ENCODE assay signal across 13 cellular contexts in genomic region chr7:150376560-150376959, GRCh38. TPM values are rescaled to one million over a fixed set of nuclear protein-coding genes. Genes with fewer than 3 reads are reported as not detected.
A peak's percentile ranks its signal among the peaks of the same experiment; 100 is the strongest.
DNase-seq lines count a peak whose midpoint lies in the region; ATAC-seq and TF ChIP-seq lines count a peak whose summit lies in the region.
"Had no signal": no experiment of that assay in that cellular context is flagged by ENCODE, and none has a peak within 500 bp of the region (broad histone marks: within the 10 kb centered on the region; RNA-seq: fewer than 3 reads in every experiment).

No MANE protein-coding gene starts in this region.

- H4K8ac ChIP-seq in IMR-90 (ENCODE audit: low read depth in 2 of 2, low read length in 2 of 2) = no peak overlapping the region

- no peak overlapping the region for H3K4me3 ChIP-seq in CD8-positive, alpha-beta memory T cell (ENCODE audit: low read length)
- H3K4me3 ChIP-seq in IMR-90 (ENCODE audit: insufficient read depth, low read depth, low read length) = no peak overlapping the region
- no peak overlapping the region for H3K4me3 ChIP-seq in colonic mucosa
- no peak overlapping the region for H3K4me3 ChIP-seq in MG63
- no peak overlapping the region for H3K4me3 ChIP-seq in ascending aorta
- H3K4me3 ChIP-seq in mucosa of descending colon = no peak overlapping the region
- H3K4me3 ChIP-seq: thoracic aorta had no signal

- in situ Hi-C loops in IMR-90 (cut with MboI; ENCODE audit: low sequenced_read_pairs) = no loop called here

- TF ChIP-seq RAD21 in IMR-90 (IDR thresholded peaks at IDR 0.05; ENCODE audit: low read length) = no peak

- no peak overlapping the region for H2AFZ ChIP-seq in IMR-90 (replicated peaks; ENCODE audit: low read length, poor library complexity)

- ATAC-seq in IMR-90 (ENCODE audit: low read depth) = no peak
- no peak for ATAC-seq in mucosa of descending colon

- peak overlapping the region in 4 of 7 donors; percentile 36 to 68 (median 54) for H3K4me3 Mint-ChIP-seq in CD8-positive, alpha-beta memory T cell
- H3K4me3 Mint-ChIP-seq in progenitor cell of endocrine pancreas (ENCODE audit: low read depth) = no peak overlapping the region

- no peaks in the 10 kb centered on the region for H3K36me3 ChIP-seq in CD8-positive, alpha-beta memory T cell (ENCODE audit: insufficient read depth, low read length)
- H3K36me3 ChIP-seq in IMR-90 (ENCODE audit: control insufficient read depth, insufficient read depth, low read length) (peaks cover 27% of the 10 kb centered on the region), colonic mucosa (no peaks in the 10 kb centered on the region), MG63 (peaks cover 2% of the 10 kb centered on the region), ascending aorta (peaks cover 20 to 32% of the 10 kb centered on the region in 2 donors), mucosa of descending colon (ENCODE audit: low read depth) (no peaks in the 10 kb centered on the region)

- DNase-seq in CD8-positive, alpha-beta memory T cell = no peak
- DNase-seq in IMR-90 (no peak), colonic mucosa (no peak), progenitor cell of endocrine pancreas (ENCODE audit: low spot score, unreplicated experiment) (no peak), MG63 (no peak), ascending aorta (ENCODE audit: low spot score in 2 of 2) (no peak), NCI-H1105 (lab: John Stamatoyannopoulos, UW) (no peak), mucosa of descending colon (no peak)
- DNase-seq: DMS79, NCI-H2029 had no signal

- H4K91ac ChIP-seq in IMR-90 (ENCODE audit: insufficient read depth, low read depth, low read length) = no peak overlapping the region

- peak overlapping the region in 3 of 8 donors; percentile 37 to 78 (median 65) for H3K27ac Mint-ChIP-seq in CD8-positive, alpha-beta memory T cell
- H3K27ac Mint-ChIP-seq in progenitor cell of endocrine pancreas = peak overlapping the region; percentile 33

- H3K18ac ChIP-seq in IMR-90 (ENCODE audit: low read depth, low read length) = no peak overlapping the region

- no peak overlapping the region for H2AK9ac ChIP-seq in IMR-90 (replicated peaks; ENCODE audit: low read depth, low read length, poor library complexity)

- BruUV-seq in IMR-90 (replicated peaks; lab: Mats Ljungman, UMichigan) = no TSS peak

- no peak overlapping the region for H3K23ac ChIP-seq in IMR-90 (ENCODE audit: low read depth, low read length)

- H3K9ac ChIP-seq in IMR-90 (ENCODE audit: low read depth, low read length) (no peak overlapping the region), colonic mucosa (ENCODE audit: low read depth in 2 of 2, low read length in 2 of 2) (peak overlapping the region in 1 of 2 donors; percentile 67)

- H2BK120ac ChIP-seq in IMR-90 (ENCODE audit: low read depth, low read length) = no peak overlapping the region

- peaks cover 33 to 45% of the 10 kb centered on the region in 2 experiments for H3K79me1 ChIP-seq in IMR-90 (ENCODE audit: low read depth in 1 of 2, low read length in 2 of 2)

- no peak overlapping the region for H2BK15ac ChIP-seq in IMR-90 (ENCODE audit: low read depth, low read length)

- peaks cover 0 to 3% of the 10 kb centered on the region in 2 donors for H3K27me3 Mint-ChIP-seq in CD8-positive, alpha-beta memory T cell
- H3K27me3 Mint-ChIP-seq in progenitor cell of endocrine pancreas = no peaks in the 10 kb centered on the region

- WGBS in IMR-90 (ENCODE audit: extremely low coverage in 2 of 2, insufficient read length in 1 of 2), 2 experiments = 64% methylated on average over 4 of the region's 6 CpGs; no CpG with 5 or more reads in 1 of the 2 experiments

- H3K56ac ChIP-seq in IMR-90 (ENCODE audit: extremely low read depth, insufficient read depth, low read length) = no peak overlapping the region

- dilution Hi-C loops in IMR-90 (cut with HindIII; ENCODE audit: low sequenced_read_pairs, unreplicated experiment) = no loop called here

- peaks cover 12% of the 10 kb centered on the region; the same call in 1 of the 2 replicates for H3K9me1 ChIP-seq in IMR-90 (ENCODE audit: insufficient read depth, low read length)

- CTCF ChIA-PET in CD8-positive, alpha-beta memory T cell (lab: Charles Lee) = interaction anchor here (1.8 to 2.2 kb wide), 2 partner anchors 21 to 30 kb away, joined by 7 read pairs; a partner anchor contains a TSS
- CTCF ChIA-PET in IMR-90 (lab: Yijun Ruan, JAX) = no interaction called here

- POLR2A ChIA-PET in CD8-positive, alpha-beta memory T cell (lab: Charles Lee) = no interaction called here
- POLR2A ChIA-PET in IMR-90 (lab: Charles Lee; ENCODE audit: unreplicated experiment) = no interaction called here

- H2BK5ac ChIP-seq in IMR-90 (ENCODE audit: low read depth, low read length, poor library complexity, severe bottlenecking) = no peak overlapping the region

- no peaks in the 10 kb centered on the region for H3K9me3 Mint-ChIP-seq in CD8-positive, alpha-beta memory T cell
- no peaks in the 10 kb centered on the region for H3K9me3 Mint-ChIP-seq in progenitor cell of endocrine pancreas (ENCODE audit: low read depth)

- TF ChIP-seq POLR2A in IMR-90 (IDR thresholded peaks at IDR 0.05; ENCODE audit: low read depth, low read length) = no peak

- no peak overlapping the region for H2AK5ac ChIP-seq in IMR-90 (ENCODE audit: low read depth, low read length)

- H3K27me3 ChIP-seq in CD8-positive, alpha-beta memory T cell (ENCODE audit: insufficient read depth, low read length, poor library complexity, severe bottlenecking) = no peaks in the 10 kb centered on the region
- H3K27me3 ChIP-seq in IMR-90 (ENCODE audit: control insufficient read depth, insufficient read depth, low read length) (no peaks in the 10 kb centered on the region), colonic mucosa (no peaks in the 10 kb centered on the region), MG63 (no peaks in the 10 kb centered on the region), ascending aorta (no peaks in the 10 kb centered on the region)
- H3K27me3 ChIP-seq: neutrophil had no signal

- peaks cover 0 to 24% (median 0%) of the 10 kb centered on the region in 3 donors for H3K36me3 Mint-ChIP-seq in CD8-positive, alpha-beta memory T cell
- peaks cover 10% of the 10 kb centered on the region for H3K36me3 Mint-ChIP-seq in progenitor cell of endocrine pancreas (ENCODE audit: insufficient read depth)

- H3K4ac ChIP-seq in IMR-90 (ENCODE audit: low read depth, low read length) = 0 out of 2 replicates have a peak overlapping the region, but pooled peaks have one; percentile 6

- peaks cover 3% of the 10 kb centered on the region; the same call in 1 of the 2 replicates for H4K20me1 ChIP-seq in IMR-90 (ENCODE audit: insufficient read depth, low read length)

- no peak overlapping the region for H3K14ac ChIP-seq in IMR-90 (replicated peaks; ENCODE audit: low read depth, low read length)

- H3K4me1 Mint-ChIP-seq in CD8-positive, alpha-beta memory T cell = peaks cover 30 to 49% (median 37%) of the 10 kb centered on the region in 3 donors
- H3K4me1 Mint-ChIP-seq in progenitor cell of endocrine pancreas (ENCODE audit: low read depth) = peaks cover 39% of the 10 kb centered on the region

- peaks cover 34% of the 10 kb centered on the region for H3K4me1 ChIP-seq in CD8-positive, alpha-beta memory T cell (ENCODE audit: insufficient read depth, low read length)
- H3K4me1 ChIP-seq in IMR-90 (ENCODE audit: control insufficient read depth, insufficient read depth, low read length) = peaks cover 8% of the 10 kb centered on the region
- peaks cover 17% of the 10 kb centered on the region for H3K4me1 ChIP-seq in colonic mucosa
- H3K4me1 ChIP-seq in ascending aorta = peaks cover 0 to 6% of the 10 kb centered on the region in 2 donors
- H3K4me1 ChIP-seq in mucosa of descending colon (ENCODE audit: low read depth) = peaks cover 52% of the 10 kb centered on the region

- no peak overlapping the region for H3K27ac ChIP-seq in CD8-positive, alpha-beta memory T cell (ENCODE audit: low read depth, low read length)
- H3K27ac ChIP-seq in IMR-90 (ENCODE audit: insufficient read depth, low read length) (no peak overlapping the region), colonic mucosa (peak overlapping the region; percentile 97), ascending aorta (no peak overlapping the region)
- H3K27ac ChIP-seq: epithelial cell of prostate, thoracic aorta had no signal

- no peak overlapping the region for H3K4me2 ChIP-seq in IMR-90 (ENCODE audit: low read depth, low read length)

- H2BK20ac ChIP-seq in IMR-90 (ENCODE audit: low read depth, low read length) = no peak overlapping the region

- H4K5ac ChIP-seq in IMR-90 (ENCODE audit: low read depth, low read length) = no peak overlapping the region; the same call in 1 of the 2 replicates

- intact Hi-C loops in IMR-90 (cut with micrococcal nuclease) = no loop called here
- intact Hi-C loops in colonic mucosa (cut with DNase I) = no loop called here
- intact Hi-C loops in ascending aorta (cut with DNase I) = loop anchor here (5.0 to 10.0 kb wide), 4 partner anchors 504 to 1112 kb away; partner anchors contain the start of genes ATP6V0E2, ZNF783 and ZNF862
- intact Hi-C loops in mucosa of descending colon (cut with DNase I, micrococcal nuclease) = no loop called here

- H3K9me3 ChIP-seq in CD8-positive, alpha-beta memory T cell (ENCODE audit: low read length) = no peaks in the 10 kb centered on the region
- H3K9me3 ChIP-seq in IMR-90 (ENCODE audit: control insufficient read depth, insufficient read depth, low read length) = no peaks in the 10 kb centered on the region
- H3K9me3 ChIP-seq in colonic mucosa = no peaks in the 10 kb centered on the region
- no peaks in the 10 kb centered on the region for H3K9me3 ChIP-seq in MG63
- H3K9me3 ChIP-seq in ascending aorta = no peaks in the 10 kb centered on the region
- no peaks in the 10 kb centered on the region for H3K9me3 ChIP-seq in mucosa of descending colon
- H3K9me3 ChIP-seq: neutrophil, thoracic aorta had no signal

- TF ChIP-seq CTCF in IMR-90 (conservative IDR thresholded peaks at IDR 0.05; ENCODE audit: low read depth, low read length) = no peak
- TF ChIP-seq CTCF in colonic mucosa (IDR thresholded peaks at IDR 0.05) = no peak
- TF ChIP-seq CTCF in progenitor cell of endocrine pancreas (IDR thresholded peaks at IDR 0.05; ENCODE audit: unreplicated experiment) = no peak
- TF ChIP-seq CTCF in ascending aorta (IDR thresholded peaks at IDR 0.05) = no peak
- TF ChIP-seq CTCF in mucosa of descending colon (IDR thresholded peaks at IDR 0.05) = no peak

RNA-seq across cellular contexts. Expression of gene ZNF775, which starts 2.6 kb away (rescaled TPM):
- total RNA-seq in CD8-positive, alpha-beta memory T cell = 1 to 10 TPM; 6.0 TPM
- 8.7 TPM for polyA plus RNA-seq in CD8-positive, alpha-beta memory T cell
- 1.4 TPM in 2 replicates for total RNA-seq in IMR-90 (2012; rRNA removed)
- 2.6 and 4.0 TPM in 2 replicates for polyA plus RNA-seq in IMR-90 (2012; rRNA removed)
- 2.1 and 5.8 TPM in 2 replicates for polyA plus RNA-seq in IMR-90 (2012; cell fraction: cytosol; rRNA removed)
- polyA plus RNA-seq in IMR-90 (2012; cell fraction: nucleus; rRNA removed; ENCODE audit: low replicate concordance) = 2.2 and 7.1 TPM in 2 replicates
- 10 to 100 TPM; 11.0 to 11.3 TPM for total RNA-seq in colonic mucosa
- 10.8 and 13.4 TPM in 2 replicates for total RNA-seq in progenitor cell of endocrine pancreas
- total RNA-seq in MG63 (2014; rRNA removed; shearing (Covaris generic); ENCODE audit: low replicate concordance) = 4.0 and 13.9 TPM in 2 replicates
- total RNA-seq in ascending aorta = 17.1 TPM
- 10 to 100 TPM; 10.9 to 11.8 (median 11.3) TPM for total RNA-seq in mucosa of descending colon

RNA-seq across cellular contexts. Expression of gene REPIN1, which starts 7.9 kb away (rescaled TPM):
- 10 to 100 TPM; 57.0 to 58.2 TPM for total RNA-seq in CD8-positive, alpha-beta memory T cell
- 60.8 TPM for polyA plus RNA-seq in CD8-positive, alpha-beta memory T cell
- total RNA-seq in IMR-90 (2012; rRNA removed) (19.4 and 20.6 TPM in 2 replicates), colonic mucosa (100 to 1,000 TPM; 189 to 304 TPM), progenitor cell of endocrine pancreas (148 and 153 TPM in 2 replicates), ascending aorta (123 TPM), mucosa of descending colon (100 to 1,000 TPM; 151 to 228 (median 202) TPM)
- polyA plus RNA-seq in IMR-90 (2012; rRNA removed) = 50.6 and 59.7 TPM in 2 replicates
- polyA plus RNA-seq in IMR-90 (2012; cell fraction: cytosol; rRNA removed) = 56.1 and 62.3 TPM in 2 replicates
- 76.7 and 123 TPM in 2 replicates for polyA plus RNA-seq in IMR-90 (2012; cell fraction: nucleus; rRNA removed; ENCODE audit: low replicate concordance)
- 43.6 and 64.7 TPM in 2 replicates for total RNA-seq in MG63 (2014; rRNA removed; shearing (Covaris generic); ENCODE audit: low replicate concordance)

RNA-seq across cellular contexts. Expression of gene RARRES2, which starts 35.1 kb away (rescaled TPM):
- total RNA-seq in CD8-positive, alpha-beta memory T cell = not detected
- polyA plus RNA-seq in CD8-positive, alpha-beta memory T cell = not detected
- total RNA-seq in IMR-90 (2012; rRNA removed) = not detected in 2 replicates
- 1.4 and 1.6 TPM in 2 replicates for polyA plus RNA-seq in IMR-90 (2012; rRNA removed)
- polyA plus RNA-seq in IMR-90 (2012; cell fraction: cytosol; rRNA removed) = 1.7 and 2.1 TPM in 2 replicates
- 1.0 and 2.4 TPM in 2 replicates for polyA plus RNA-seq in IMR-90 (2012; cell fraction: nucleus; rRNA removed; ENCODE audit: low replicate concordance)
- total RNA-seq in colonic mucosa = 100 to 1,000 TPM in 1 of 2 donors, 10 to 100 TPM in 1; 86.7 to 122 TPM
- 19.0 and 20.2 TPM in 2 replicates for total RNA-seq in progenitor cell of endocrine pancreas
- not detected in 2 replicates for total RNA-seq in MG63 (2014; rRNA removed; shearing (Covaris generic); ENCODE audit: low replicate concordance)
- 144 TPM for total RNA-seq in ascending aorta
- 100 to 1,000 TPM in 1 of 3 donors, 10 to 100 TPM in 2; 82.6 to 202 (median 98.9) TPM for total RNA-seq in mucosa of descending colon

RNA-seq across cellular contexts. Expression of gene ACTR3C, which starts 53.2 kb away (rescaled TPM):
- total RNA-seq in CD8-positive, alpha-beta memory T cell = 1 to 10 TPM; 4.5 to 6.6 TPM
- 4.7 TPM for polyA plus RNA-seq in CD8-positive, alpha-beta memory T cell
- total RNA-seq in IMR-90 (2012; rRNA removed) (not detected in 2 replicates), colonic mucosa (10 to 100 TPM; 17.6 to 29.6 TPM), progenitor cell of endocrine pancreas (2.3 and 3.3 TPM in 2 replicates), ascending aorta (0.11 TPM), mucosa of descending colon (10 to 100 TPM; 29.9 to 53.0 (median 30.2) TPM)
- not detected in 2 replicates for polyA plus RNA-seq in IMR-90 (2012; rRNA removed)
- not detected in 2 replicates for polyA plus RNA-seq in IMR-90 (2012; cell fraction: cytosol; rRNA removed)
- polyA plus RNA-seq in IMR-90 (2012; cell fraction: nucleus; rRNA removed; ENCODE audit: low replicate concordance) = 0.02 TPM in 1 of 2 replicates, not detected in the other
- not detected in 2 replicates for total RNA-seq in MG63 (2014; rRNA removed; shearing (Covaris generic); ENCODE audit: low replicate concordance)

RNA-seq across cellular contexts. Expression of gene LRRC61, which starts 53.4 kb away (rescaled TPM):
- 10 to 100 TPM; 27.9 to 32.0 TPM for total RNA-seq in CD8-positive, alpha-beta memory T cell
- 25.8 TPM for polyA plus RNA-seq in CD8-positive, alpha-beta memory T cell
- total RNA-seq in IMR-90 (2012; rRNA removed) = not detected in 2 replicates
- 0.06 and 0.07 TPM in 2 replicates for polyA plus RNA-seq in IMR-90 (2012; rRNA removed)
- polyA plus RNA-seq in IMR-90 (2012; cell fraction: cytosol; rRNA removed) = 0.07 TPM in 1 of 2 replicates, not detected in the other
- not detected in 2 replicates for polyA plus RNA-seq in IMR-90 (2012; cell fraction: nucleus; rRNA removed; ENCODE audit: low replicate concordance)
- 10 to 100 TPM; 11.4 to 15.1 TPM for total RNA-seq in colonic mucosa
- 28.1 and 28.3 TPM in 2 replicates for total RNA-seq in progenitor cell of endocrine pancreas
- total RNA-seq in MG63 (2014; rRNA removed; shearing (Covaris generic); ENCODE audit: low replicate concordance) = not detected in 2 replicates
- 14.7 TPM for total RNA-seq in ascending aorta
- total RNA-seq in mucosa of descending colon = 10 to 100 TPM; 11.8 to 14.5 (median 14.5) TPM

Comparison
In these comparisons a context has a peak if more than half of its experiments do, and no peak if none do; other contexts are left out.
1. RNA of gene RARRES2, which starts 35.1 kb away (total RNA-seq): 144 TPM in ascending aorta (single experiment), 86.7 to 122 TPM in colonic mucosa, 82.6 to 202 TPM in mucosa of descending colon and 19.0 to 20.2 TPM in progenitor cell of endocrine pancreas; not detected in IMR-90, not detected in CD8-positive, alpha-beta memory T cell and not detected in MG63; every median in the first group is over 10 times any median in the second.